Comparison of ENCODE assay signal across 8 cellular contexts in genomic region chr11:32088117-32088941, GRCh38. TPM values are rescaled to one million over a fixed set of nuclear protein-coding genes. Genes with fewer than 3 reads are reported as not detected.
DNase-seq lines count a peak whose midpoint lies in the region; ATAC-seq, FAIRE-seq and TF ChIP-seq lines count a peak whose summit lies in the region.
"Had no signal": no experiment of that assay in that cellular context is flagged by ENCODE, and none has a peak within 500 bp of the region (broad histone marks: within the 10 kb centered on the region; RNA-seq: fewer than 3 reads in every experiment).

No MANE protein-coding gene starts in this region.

- H3K9me3 ChIP-seq in osteoblast (ENCODE audit: low read depth, low read length) = no peaks in the 10 kb centered on the region
- H3K9me3 ChIP-seq in WERI-Rb-1 (ENCODE audit: severe bottlenecking) = no peaks in the 10 kb centered on the region

- peak; percentile 79 for DNase-seq in GM04503 (ENCODE audit: low read depth)
- peak; percentile 5 for DNase-seq in NCI-H2029 (lab: John Stamatoyannopoulos, UW)
- peak; percentile 85 for DNase-seq in bronchial epithelial cell (ENCODE audit: low read depth)
- peak; percentile 91 for DNase-seq in osteoblast (ENCODE audit: insufficient read length, low spot score, missing footprints)
- DNase-seq in WERI-Rb-1 = no peak
- DNase-seq in DMS153 treated with DMSO at 0.1 percent for 48 hours (lab: John Stamatoyannopoulos, UW; ENCODE audit: unreplicated experiment) = no peak

- peak overlapping the region; percentile 67 for H3K4me2 ChIP-seq in osteoblast (ENCODE audit: insufficient read depth, low read length)

- peaks cover 12% of the 10 kb centered on the region for H4K20me1 ChIP-seq in osteoblast (ENCODE audit: insufficient read depth, low read length)

- H3K4me3 ChIP-seq in bronchial epithelial cell (ENCODE audit: low read depth, low read length) = no peak overlapping the region
- H3K4me3 ChIP-seq in osteoblast (ENCODE audit: insufficient read depth, low read length) = peak overlapping the region; percentile 20
- no peak overlapping the region for H3K4me3 ChIP-seq in WERI-Rb-1 (ENCODE audit: low read depth, low read length)

- FAIRE-seq in bronchial epithelial cell (lab: Jason Lieb, UNC) = no peak

- H3K4me1 ChIP-seq in osteoblast (ENCODE audit: insufficient read depth, low read length) = peaks cover 40% of the 10 kb centered on the region

- H2AFZ ChIP-seq in osteoblast (ENCODE audit: low read length) = no peak overlapping the region

- H3K27ac ChIP-seq in osteoblast (ENCODE audit: low read depth, low read length) (peak overlapping the region; percentile 78), WERI-Rb-1 (no peak overlapping the region)
- H3K27ac ChIP-seq: VCaP had no signal

- no peaks in the 10 kb centered on the region for H3K27me3 ChIP-seq in bronchial epithelial cell (ENCODE audit: control insufficient read depth, insufficient read depth, low read length)
- H3K27me3 ChIP-seq in osteoblast (ENCODE audit: insufficient read depth, low read length) = no peaks in the 10 kb centered on the region
- no peaks in the 10 kb centered on the region for H3K27me3 ChIP-seq in WERI-Rb-1 (ENCODE audit: insufficient read depth, low read depth, severe bottlenecking)

- H3K79me2 ChIP-seq in osteoblast (ENCODE audit: insufficient read depth, low read length) = peaks cover 22% of the 10 kb centered on the region

- H3K36me3 ChIP-seq in bronchial epithelial cell (ENCODE audit: control insufficient read depth, insufficient read depth, low read length) = no peaks in the 10 kb centered on the region
- H3K36me3 ChIP-seq in osteoblast (ENCODE audit: insufficient read depth, low read length) = peaks cover 4% of the 10 kb centered on the region
- peaks cover 11% of the 10 kb centered on the region; the same call in 1 of the 2 replicates for H3K36me3 ChIP-seq in WERI-Rb-1

- peak; percentile 28 for ATAC-seq in GM21515 (IDR thresholded peaks at IDR 0.05; ENCODE audit: unreplicated experiment)

- TF ChIP-seq CTCF in bronchial epithelial cell (IDR thresholded peaks at IDR 0.05; ENCODE audit: insufficient read depth, low read length, severe bottlenecking) = no peak
- TF ChIP-seq CTCF in osteoblast (IDR thresholded peaks at IDR 0.05; ENCODE audit: extremely low read depth, low read depth, low read length) = no peak
- no peak for TF ChIP-seq CTCF in WERI-Rb-1 (IDR thresholded peaks at IDR 0.05; ENCODE audit: low read depth, low read length)

RNA-seq across cellular contexts. Expression of gene RCN1, which starts 2.5 kb away (rescaled TPM):
- total RNA-seq in bronchial epithelial cell (107 and 113 TPM in 2 replicates), osteoblast (343 and 405 TPM in 2 replicates)

Comparison
In these comparisons a context has a peak if more than half of its experiments do, and no peak if none do; other contexts are left out.
1. DNase-seq: peak in GM04503 (single experiment), NCI-H2029 (single experiment), bronchial epithelial cell (single experiment) and osteoblast (single experiment); none in WERI-Rb-1 (single experiment) and DMS153 treated with DMSO at 0.1 percent for 48 hours (single experiment).